In the genomic region with DNA sequence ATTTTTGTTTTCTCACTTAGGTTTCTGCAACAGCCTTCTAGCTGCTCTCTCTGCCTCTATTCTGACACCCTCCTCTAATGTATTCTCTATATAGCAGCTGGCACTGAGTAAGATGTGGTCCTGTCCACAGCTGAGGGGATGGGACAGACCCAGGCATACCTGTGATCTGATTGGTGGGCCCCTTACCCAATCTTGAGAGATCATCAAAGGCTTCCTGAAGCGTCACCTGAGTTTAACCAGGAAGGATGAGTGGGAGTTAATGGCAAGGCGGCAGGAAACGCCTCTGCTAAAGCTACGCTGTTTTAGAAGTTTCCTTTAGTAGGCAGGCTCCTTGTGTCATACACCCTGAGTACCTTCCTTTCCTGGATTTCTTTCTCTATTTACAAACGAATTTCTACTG, we compare ENCODE assay signal across 9 cellular contexts. TPM values are rescaled to one million over a fixed set of nuclear protein-coding genes. Genes with fewer than 3 reads are reported as not detected.
DNase-seq lines count a peak whose midpoint lies in the region; ATAC-seq and TF ChIP-seq lines count a peak whose summit lies in the region.
"Had no signal": no experiment of that assay in that cellular context is flagged by ENCODE, and none has a peak within 500 bp of the region (broad histone marks: within the 10 kb centered on the region; RNA-seq: fewer than 3 reads in every experiment).

No MANE protein-coding gene starts in this region.

- H3K4me1 ChIP-seq in tibial nerve = peaks cover 0 to 33% (median 15%) of the 10 kb centered on the region in 4 donors
- H3K4me1 ChIP-seq in foreskin keratinocyte = peaks cover 29% of the 10 kb centered on the region

- H3K27me3 ChIP-seq in tibial nerve = peaks cover 0 to 12% of the 10 kb centered on the region in 2 donors
- H3K27me3 ChIP-seq in foreskin keratinocyte = no peaks in the 10 kb centered on the region

- H3K4me3 Mint-ChIP-seq in activated naive CD8-positive, alpha-beta T cell treated with anti-CD3 and anti-CD28 coated beads, Interleukin-2, amount 10 ng/mL, durations not matched to agents 7 days and 5 days = peak overlapping the region; percentile 76

- no peak for TF ChIP-seq POLR2A in tibial nerve (IDR thresholded peaks at IDR 0.05)

- H3K27ac Mint-ChIP-seq in activated naive CD8-positive, alpha-beta T cell treated with anti-CD3 and anti-CD28 coated beads, Interleukin-2, amount 10 ng/mL, durations not matched to agents 7 days and 5 days = peak overlapping the region; percentile 85

- ATAC-seq in GM19395 (IDR thresholded peaks at IDR 0.05; ENCODE audit: unreplicated experiment) (peak; percentile 41), HG03342 (IDR thresholded peaks at IDR 0.05; ENCODE audit: unreplicated experiment) (no peak), foreskin keratinocyte (no peak)
- ATAC-seq in activated naive CD8-positive, alpha-beta T cell treated with anti-CD3 and anti-CD28 coated beads, Interleukin-2, amount 10 ng/mL, durations not matched to agents 7 days and 5 days (ENCODE audit: low read depth) = peak; percentile 89
- ATAC-seq: psoas muscle had no signal

- H3K27ac ChIP-seq in tibial nerve = no peak overlapping the region
- H3K27ac ChIP-seq in foreskin keratinocyte = no peak overlapping the region
- H3K27ac ChIP-seq: psoas muscle had no signal

- H3K36me3 ChIP-seq in tibial nerve = no peaks in the 10 kb centered on the region

- H3K4me3 ChIP-seq in tibial nerve = no peak overlapping the region
- H3K4me3 ChIP-seq: psoas muscle had no signal

- 62 to 65% methylated on average over 5 of the region's 5 CpGs for WGBS in tibial nerve, 2 donors

- TF ChIP-seq EP300 in tibial nerve (IDR thresholded peaks at IDR 0.05) = no peak

- peaks cover 7% of the 10 kb centered on the region for H3K36me3 Mint-ChIP-seq in activated naive CD8-positive, alpha-beta T cell treated with anti-CD3 and anti-CD28 coated beads, Interleukin-2, amount 10 ng/mL, durations not matched to agents 7 days and 5 days

- POLR2A ChIA-PET in activated naive CD8-positive, alpha-beta T cell treated with anti-CD3 and anti-CD28 coated beads, Interleukin-2, amount 10 ng/mL, durations not matched to agents 7 days and 5 days (lab: Charles Lee) = interaction anchor here (0.5 to 1.6 kb wide), 5 partner anchors 9 to 516 kb away, joined by 4 to 8 read pairs (median 4); a partner anchor contains a TSS

- H3K27me3 Mint-ChIP-seq in activated naive CD8-positive, alpha-beta T cell treated with anti-CD3 and anti-CD28 coated beads, Interleukin-2, amount 10 ng/mL, durations not matched to agents 7 days and 5 days = no peaks in the 10 kb centered on the region

- H3K4me1 Mint-ChIP-seq in activated naive CD8-positive, alpha-beta T cell treated with anti-CD3 and anti-CD28 coated beads, Interleukin-2, amount 10 ng/mL, durations not matched to agents 7 days and 5 days = peaks cover 61% of the 10 kb centered on the region

- TF ChIP-seq CTCF in tibial nerve (IDR thresholded peaks at IDR 0.05) (no peak), foreskin keratinocyte (conservative IDR thresholded peaks at IDR 0.05) (no peak)

- no peaks in the 10 kb centered on the region for H3K9me3 Mint-ChIP-seq in activated naive CD8-positive, alpha-beta T cell treated with anti-CD3 and anti-CD28 coated beads, Interleukin-2, amount 10 ng/mL, durations not matched to agents 7 days and 5 days

- DNase-seq in T-helper 9 cell (peak; percentile 45), SKM-1 treated with dmso at 0.1 percent for 144 hours (lab: John Stamatoyannopoulos, UW; ENCODE audit: unreplicated experiment) (no peak), tibial nerve (ENCODE audit: low spot score in 2 of 2) (no peak), foreskin keratinocyte (no peak)
- peak; percentile 47 for DNase-seq in activated naive CD8-positive, alpha-beta T cell treated with anti-CD3 and anti-CD28 coated beads, Interleukin-2, amount 10 ng/mL, durations not matched to agents 7 days and 5 days
- peak; percentile 51 to 60 for DNase-seq in stimulated activated CD8-positive, alpha-beta memory T cell treated with anti-CD3 and anti-CD28 coated beads, Interleukin-15, amount 100 ng/mL, for 48 hours (ENCODE audit: low read depth in 2 of 2)

- H3K9me3 ChIP-seq in tibial nerve = no peaks in the 10 kb centered on the region
- H3K9me3 ChIP-seq: psoas muscle had no signal

RNA-seq across cellular contexts. Expression of a gene that starts 5.7 kb away (rescaled TPM):
- 10 to 100 TPM; 19.9 to 21.0 TPM for total RNA-seq in activated naive CD8-positive, alpha-beta T cell treated with anti-CD3 and anti-CD28 coated beads, Interleukin-2, amount 10 ng/mL, durations not matched to agents 7 days and 5 days
- 10 to 100 TPM in 1 of 4 donors, 1 to 10 TPM in 3; 4.3 to 14.1 (median 6.6) TPM for total RNA-seq in tibial nerve
- 5.2 and 5.5 TPM in 2 replicates for total RNA-seq in foreskin keratinocyte
- 0.76 and 0.85 TPM in 2 replicates for polyA plus RNA-seq in foreskin keratinocyte

RNA-seq across cellular contexts. Expression of a gene that starts 52.3 kb away (rescaled TPM):
- total RNA-seq in activated naive CD8-positive, alpha-beta T cell treated with anti-CD3 and anti-CD28 coated beads, Interleukin-2, amount 10 ng/mL, durations not matched to agents 7 days and 5 days = 10 to 100 TPM; 71.6 to 77.7 TPM
- 10 to 100 TPM; 36.9 to 63.9 (median 44.0) TPM for total RNA-seq in tibial nerve
- total RNA-seq in foreskin keratinocyte = 87.6 and 89.1 TPM in 2 replicates
- 141 and 144 TPM in 2 replicates for polyA plus RNA-seq in foreskin keratinocyte

Comparison
In these comparisons a context has a peak if more than half of its experiments do, and no peak if none do; other contexts are left out.
1. ATAC-seq: peak in GM19395 (single experiment) and activated naive CD8-positive, alpha-beta T cell treated with anti-CD3 and anti-CD28 coated beads, Interleukin-2, amount 10 ng/mL, durations not matched to agents 7 days and 5 days (single experiment); none in HG03342 (single experiment) and foreskin keratinocyte (single experiment).
2. DNase-seq: peak in T-helper 9 cell (single experiment), activated naive CD8-positive, alpha-beta T cell treated with anti-CD3 and anti-CD28 coated beads, Interleukin-2, amount 10 ng/mL, durations not matched to agents 7 days and 5 days (single experiment) and stimulated activated CD8-positive, alpha-beta memory T cell treated with anti-CD3 and anti-CD28 coated beads, Interleukin-15, amount 100 ng/mL, for 48 hours (2 of 2); none in SKM-1 treated with dmso at 0.1 percent for 144 hours (single experiment), tibial nerve (0 of 2) and foreskin keratinocyte (0 of 2).